In the genomic region with DNA sequence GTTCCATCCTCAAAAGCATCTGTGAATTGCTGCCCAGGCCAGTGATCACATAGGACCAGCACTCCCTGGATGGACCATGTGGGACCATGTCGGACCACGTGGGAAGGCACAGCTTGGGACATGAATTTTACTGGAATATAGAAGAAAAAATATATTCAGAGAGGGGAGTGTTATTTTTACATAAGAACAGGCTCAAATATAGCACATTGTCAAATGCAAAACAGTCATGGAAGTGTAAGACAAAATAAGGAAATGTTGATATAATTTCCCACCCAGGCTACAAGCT, we compare ENCODE assay signal across 37 cellular contexts.
"Had no signal": no experiment of that assay in that cellular context is flagged by ENCODE, and none has a peak within 500 bp of the region (broad histone marks: within the 10 kb centered on the region; RNA-seq: fewer than 3 reads in every experiment).

No MANE protein-coding gene starts in this region.

- DNase-seq: activated effector memory CD4-positive, alpha-beta T cell treated with anti-CD3 and anti-CD28 coated beads, Interleukin-2, amount 50 U/mL, for 16 hours; activated effector memory CD4-positive, alpha-beta T cell treated with Interleukin-2 at 50 U/mL for 16 hours; activated gamma-delta T cell; activated gamma-delta T cell treated with Interleukin-2 at 50 U/mL for 16 hours; activated naive CD4-positive, alpha-beta T cell; activated naive CD4-positive, alpha-beta T cell treated with anti-CD3 and anti-CD28 coated beads for 36 hours; activated naive CD4-positive, alpha-beta T cell treated with anti-CD3 and anti-CD28 coated beads, Interleukin-2, amount 10 ng/mL, durations not matched to agents 7 days and 5 days; activated naive CD4-positive, alpha-beta T cell treated with anti-CD3 and anti-CD28 coated beads, Interleukin-2, amount 50 U/mL, for 16 hours; activated naive CD4-positive, alpha-beta T cell treated with Interleukin-2 at 50 U/mL for 16 hours; activated naive CD8-positive, alpha-beta T cell treated with anti-CD3 and anti-CD28 coated beads for 36 hours; activated naive CD8-positive, alpha-beta T cell treated with anti-CD3 and anti-CD28 coated beads, Interleukin-2, amount 10 ng/mL, durations not matched to agents 7 days and 5 days; activated naive CD8-positive, alpha-beta T cell treated with anti-CD3 and anti-CD28 coated beads, Interleukin-2, amount 50 U/mL, for 24 hours; activated T-cell treated with anti-CD3 and anti-CD28 coated beads, Interleukin-2, amount 50 U/mL, for 1 hour; activated T-cell treated with anti-CD3 and anti-CD28 coated beads, Interleukin-2, amount 50 U/mL, for 24 hours; activated T-cell treated with anti-CD3 and anti-CD28 coated beads, Interleukin-2, amount 50 U/mL, for 4 hours; activated T-cell treated with anti-CD3 and anti-CD28 coated beads, Interleukin-2, amount 50 U/mL, for 48 hours; activated T-cell treated with anti-CD3 and anti-CD28 coated beads, Interleukin-2, amount 50 U/mL, for 72 hours; adrenal gland; amniotic stem cell; amygdala; anterior cingulate cortex; aorta; brain microvascular endothelial cell; central memory CD4-positive, alpha-beta T cell had no signal

- H3K36me3 Mint-ChIP-seq: activated naive CD4-positive, alpha-beta T cell treated with anti-CD3 and anti-CD28 coated beads, Interleukin-2, amount 10 ng/mL, durations not matched to agents 7 days and 5 days; activated naive CD4-positive, alpha-beta T cell treated with anti-CD3 and anti-CD28 coated beads, Interleukin-2, amount 50 U/mL, for 24 hours; activated naive CD4-positive, alpha-beta T cell treated with anti-CD3 and anti-CD28 coated beads, Interleukin-2, amount 50 U/mL, for 72 hours; activated naive CD8-positive, alpha-beta T cell; activated naive CD8-positive, alpha-beta T cell treated with anti-CD3 and anti-CD28 coated beads for 36 hours; activated naive CD8-positive, alpha-beta T cell treated with anti-CD3 and anti-CD28 coated beads, Interleukin-2, amount 10 ng/mL, durations not matched to agents 7 days and 5 days; brain had no signal

- FAIRE-seq: astrocyte, bronchial epithelial cell had no signal

- H3K4me3 Mint-ChIP-seq: activated naive CD4-positive, alpha-beta T cell treated with anti-CD3 and anti-CD28 coated beads for 36 hours; activated naive CD4-positive, alpha-beta T cell treated with anti-CD3 and anti-CD28 coated beads, Interleukin-2, amount 10 ng/mL, durations not matched to agents 7 days and 5 days; activated naive CD4-positive, alpha-beta T cell treated with anti-CD3 and anti-CD28 coated beads, Interleukin-2, amount 50 U/mL, for 24 hours; activated naive CD8-positive, alpha-beta T cell; activated naive CD8-positive, alpha-beta T cell treated with anti-CD3 and anti-CD28 coated beads for 36 hours; activated naive CD8-positive, alpha-beta T cell treated with anti-CD3 and anti-CD28 coated beads, Interleukin-2, amount 10 ng/mL, durations not matched to agents 7 days and 5 days; activated naive CD8-positive, alpha-beta T cell treated with anti-CD3 and anti-CD28 coated beads, Interleukin-2, amount 50 U/mL, for 24 hours; activated T-cell treated with anti-CD3 and anti-CD28 coated beads, Interleukin-2, amount 50 U/mL, for 24 hours; activated T-cell treated with anti-CD3 and anti-CD28 coated beads, Interleukin-2, amount 50 U/mL, for 4 hours; activated T-cell treated with anti-CD3 and anti-CD28 coated beads, Interleukin-2, amount 50 U/mL, for 72 hours; activated T-helper 1 cell treated with anti-CD3 and anti-CD28 coated beads, Interleukin-12 subunit alpha, Interleukin-12 subunit beta, Interleukin-2, Interleukin-4 antibody, amounts not matched to agents 30 ng/mL and 10 ng/mL and 1 ng/mL, durations not matched to agents 14 hours and 24 hours and 36 hours; activated T-helper 17 cell treated with anti-CD3 and anti-CD28 coated beads, Interleukin-2, amount 50 U/mL, for 72 hours; brain; central memory CD8-positive, alpha-beta T cell had no signal

- H3K27me3 ChIP-seq: adrenal gland, ascending aorta, brain microvascular endothelial cell, breast epithelium, cardiac muscle cell had no signal

- H3K9me3 Mint-ChIP-seq: activated naive CD4-positive, alpha-beta T cell treated with anti-CD3 and anti-CD28 coated beads for 36 hours; activated naive CD4-positive, alpha-beta T cell treated with anti-CD3 and anti-CD28 coated beads, Interleukin-2, amount 10 ng/mL, durations not matched to agents 7 days and 5 days; activated naive CD4-positive, alpha-beta T cell treated with anti-CD3 and anti-CD28 coated beads, Interleukin-2, amount 50 U/mL, for 24 hours; activated naive CD8-positive, alpha-beta T cell treated with anti-CD3 and anti-CD28 coated beads for 36 hours; activated naive CD8-positive, alpha-beta T cell treated with anti-CD3 and anti-CD28 coated beads, Interleukin-2, amount 10 ng/mL, durations not matched to agents 7 days and 5 days; activated naive CD8-positive, alpha-beta T cell treated with anti-CD3 and anti-CD28 coated beads, Interleukin-2, amount 50 U/mL, for 24 hours; activated T-cell treated with anti-CD3 and anti-CD28 coated beads, Interleukin-2, amount 50 U/mL, for 24 hours; activated T-cell treated with anti-CD3 and anti-CD28 coated beads, Interleukin-2, amount 50 U/mL, for 4 hours; activated T-cell treated with anti-CD3 and anti-CD28 coated beads, Interleukin-2, amount 50 U/mL, for 72 hours; activated T-helper 1 cell treated with anti-CD3 and anti-CD28 coated beads, Interleukin-12 subunit alpha, Interleukin-12 subunit beta, Interleukin-2, Interleukin-4 antibody, amounts not matched to agents 30 ng/mL and 10 ng/mL and 1 ng/mL, durations not matched to agents 14 hours and 24 hours and 36 hours; activated T-helper 2 cell treated with anti-CD3 and anti-CD28 coated beads, Interferon-gamma antibody, Interleukin-2, Interleukin-4, amounts not matched to agents 10 μg/mL and 5 μg/mL and 100 μg/mL, durations not matched to agents 14 hours and 24 hours and 36 hours; central memory CD8-positive, alpha-beta T cell had no signal

- H3K9me3 ChIP-seq: adrenal gland, ascending aorta had no signal

- H3K36me3 ChIP-seq: adrenal gland, ascending aorta, brain microvascular endothelial cell, breast epithelium, cardiac muscle cell had no signal

- H3K27ac ChIP-seq: adrenal gland, ascending aorta, brain microvascular endothelial cell, breast epithelium, cardiac muscle cell had no signal

- H3K4me3 ChIP-seq: adrenal gland, ascending aorta, breast epithelium, cardiac muscle cell had no signal

- H3K4me1 Mint-ChIP-seq: activated naive CD4-positive, alpha-beta T cell treated with anti-CD3 and anti-CD28 coated beads, Interleukin-2, amount 10 ng/mL, durations not matched to agents 7 days and 5 days; activated naive CD4-positive, alpha-beta T cell treated with anti-CD3 and anti-CD28 coated beads, Interleukin-2, amount 50 U/mL, for 24 hours; activated naive CD8-positive, alpha-beta T cell treated with anti-CD3 and anti-CD28 coated beads for 36 hours; activated naive CD8-positive, alpha-beta T cell treated with anti-CD3 and anti-CD28 coated beads, Interleukin-2, amount 10 ng/mL, durations not matched to agents 7 days and 5 days; activated naive CD8-positive, alpha-beta T cell treated with anti-CD3 and anti-CD28 coated beads, Interleukin-2, amount 50 U/mL, for 24 hours; activated T-helper 17 cell treated with anti-CD3 and anti-CD28 coated beads, Interleukin-2, amount 50 U/mL, for 72 hours; central memory CD8-positive, alpha-beta T cell had no signal

- H3K27ac Mint-ChIP-seq: activated naive CD4-positive, alpha-beta T cell treated with anti-CD3 and anti-CD28 coated beads for 36 hours; activated naive CD4-positive, alpha-beta T cell treated with anti-CD3 and anti-CD28 coated beads, Interleukin-2, amount 10 ng/mL, durations not matched to agents 7 days and 5 days; activated naive CD4-positive, alpha-beta T cell treated with anti-CD3 and anti-CD28 coated beads, Interleukin-2, amount 50 U/mL, for 24 hours; activated naive CD4-positive, alpha-beta T cell treated with anti-CD3 and anti-CD28 coated beads, Interleukin-2, amount 50 U/mL, for 72 hours; activated naive CD8-positive, alpha-beta T cell; activated naive CD8-positive, alpha-beta T cell treated with anti-CD3 and anti-CD28 coated beads for 36 hours; activated naive CD8-positive, alpha-beta T cell treated with anti-CD3 and anti-CD28 coated beads, Interleukin-2, amount 10 ng/mL, durations not matched to agents 7 days and 5 days; activated naive CD8-positive, alpha-beta T cell treated with anti-CD3 and anti-CD28 coated beads, Interleukin-2, amount 50 U/mL, for 24 hours; activated T-cell treated with anti-CD3 and anti-CD28 coated beads, Interleukin-2, amount 50 U/mL, for 24 hours; activated T-cell treated with anti-CD3 and anti-CD28 coated beads, Interleukin-2, amount 50 U/mL, for 72 hours; activated T-helper 1 cell treated with anti-CD3 and anti-CD28 coated beads, Interleukin-12 subunit alpha, Interleukin-12 subunit beta, Interleukin-2, Interleukin-4 antibody, amounts not matched to agents 30 ng/mL and 10 ng/mL and 1 ng/mL, durations not matched to agents 14 hours and 24 hours and 36 hours; activated T-helper 17 cell treated with anti-CD3 and anti-CD28 coated beads, Interleukin-2, amount 50 U/mL, for 72 hours; activated T-helper 2 cell treated with anti-CD3 and anti-CD28 coated beads, Interferon-gamma antibody, Interleukin-2, Interleukin-4, amounts not matched to agents 10 μg/mL and 5 μg/mL and 100 μg/mL, durations not matched to agents 14 hours and 24 hours and 36 hours had no signal

- H3K27me3 Mint-ChIP-seq: activated naive CD8-positive, alpha-beta T cell treated with anti-CD3 and anti-CD28 coated beads, Interleukin-2, amount 10 ng/mL, durations not matched to agents 7 days and 5 days; central memory CD8-positive, alpha-beta T cell had no signal

- H3K4me1 ChIP-seq: adrenal gland, ascending aorta, breast epithelium had no signal

- ATAC-seq: activated naive CD4-positive, alpha-beta T cell treated with anti-CD3 and anti-CD28 coated beads, Interleukin-2, amount 50 U/mL, for 72 hours; activated naive CD8-positive, alpha-beta T cell treated with anti-CD3 and anti-CD28 coated beads, Interleukin-2, amount 50 U/mL, for 24 hours; activated T-cell treated with anti-CD3 and anti-CD28 coated beads, Interleukin-2, amount 50 U/mL, for 4 hours; activated T-cell treated with anti-CD3 and anti-CD28 coated beads, Interleukin-2, amount 50 U/mL, for 72 hours; activated T-helper 17 cell treated with anti-CD3 and anti-CD28 coated beads, Interleukin-2, amount 50 U/mL, for 72 hours had no signal
